20 cellular contexts compared by ENCODE assay signal in genomic region chr20:11053310-11053709, GRCh38.
"Had no signal": no experiment of that assay in that cellular context is flagged by ENCODE, and none has a peak within 500 bp of the region (broad histone marks: within the 10 kb centered on the region; RNA-seq: fewer than 3 reads in every experiment).

No MANE protein-coding gene starts in this region.

- FAIRE-seq: endothelial cell of umbilical vein, keratinocyte had no signal

- H3K4me1 ChIP-seq: left lung, lower lobe of right lung had no signal

- H2AFZ ChIP-seq: hepatocyte had no signal

- H3K4me3 ChIP-seq: coronary artery, dorsolateral prefrontal cortex, esophagus muscularis mucosa, gastroesophageal sphincter, heart left ventricle, hepatocyte, left lung, lower lobe of right lung, mucosa of descending colon had no signal

- H3K27ac ChIP-seq: coronary artery, dorsolateral prefrontal cortex, esophagus muscularis mucosa, foreskin keratinocyte, gastroesophageal sphincter, heart left ventricle, hepatocyte, left lung, lower lobe of right lung had no signal

- ATAC-seq: foreskin keratinocyte, gastroesophageal sphincter, heart left ventricle, left cardiac atrium, left lung, left ventricle myocardium superior, lower lobe of right lung, mucosa of descending colon had no signal

- H3K9me3 ChIP-seq: esophagus muscularis mucosa, gastroesophageal sphincter, heart left ventricle, left lung, lower lobe of right lung, mucosa of descending colon had no signal

- H3K27me3 ChIP-seq: dorsolateral prefrontal cortex, esophagus muscularis mucosa, foreskin keratinocyte, gastroesophageal sphincter, heart left ventricle, hepatocyte, left lung had no signal

- H3K36me3 ChIP-seq: esophagus muscularis mucosa, gastroesophageal sphincter, heart left ventricle, left lung, lower lobe of right lung had no signal

- H3K79me2 ChIP-seq: hepatocyte had no signal

- DNase-seq: dermis blood vessel endothelial cell; dorsolateral prefrontal cortex; effector CD4-positive, alpha-beta T cell; effector memory CD4-positive, alpha-beta T cell; foreskin keratinocyte; heart left ventricle; hypothalamus; immature natural killer cell; left cardiac atrium; left lung; left ventricle myocardium superior; lower lobe of right lung; mesenchymal stem cell; mucosa of descending colon had no signal

- H3K4me2 ChIP-seq: hepatocyte had no signal
